Comparison of ENCODE assay signal across 1 cellular context in genomic region chr16:89395150-89396142, GRCh38.
TF ChIP-seq lines count a peak whose summit lies in the region.

No MANE protein-coding gene starts in this region.

TF ChIP-seq in HepG2, 621 proteins besides CTCF, POLR2A, EP300 and RAD21 (continued from another document and continues in another):
- TF ChIP-seq HNF1A (IDR thresholded peaks at IDR 0.05; ENCODE audit: low read depth) (peak; percentile 46; the same call in 1 of the 2 replicates), HNF1A (CRISPR knock-in tag; IDR thresholded peaks at IDR 0.05; ENCODE audit: borderline replicate concordance) (peak; percentile 92), ZNF850 (CRISPR knock-in tag; conservative IDR thresholded peaks at IDR 0.05) (no peak), ZNF343 (CRISPR knock-in tag; IDR thresholded peaks at IDR 0.05) (peak; percentile 85; the same call in 1 of the 2 replicates), FOXA1 (IDR thresholded peaks at IDR 0.05) (no peak), FOXA1 (CRISPR knock-in tag; IDR thresholded peaks at IDR 0.05) (peak; percentile 78), SOX6 (IDR thresholded peaks at IDR 0.05) (no peak), SOX6 (CRISPR knock-in tag; IDR thresholded peaks at IDR 0.05) (peak; percentile 97), MXD3 (CRISPR knock-in tag; IDR thresholded peaks at IDR 0.05) (peak; percentile 87; the same call in 1 of the 2 replicates), ZNF570 (CRISPR knock-in tag; IDR thresholded peaks at IDR 0.05; ENCODE audit: borderline replicate concordance) (no peak), ZNF547 (CRISPR knock-in tag; IDR thresholded peaks at IDR 0.05) (peak; percentile 82; the same call in 1 of the 2 replicates), GMEB2 (CRISPR knock-in tag; IDR thresholded peaks at IDR 0.05; ENCODE audit: low read depth) (peak; percentile 53; the same call in 1 of the 2 replicates), HBP1 (CRISPR knock-in tag; IDR thresholded peaks at IDR 0.05; ENCODE audit: low read depth) (peak; percentile 97), PRPF4 (IDR thresholded peaks at IDR 0.05; ENCODE audit: low read depth, low read length, poor library complexity, severe bottlenecking) (no peak), ZNF530 (CRISPR knock-in tag; IDR thresholded peaks at IDR 0.05; ENCODE audit: low read depth) (no peak), ZMYM2 (CRISPR knock-in tag; IDR thresholded peaks at IDR 0.05) (peak; percentile 96), ZNF562 (CRISPR knock-in tag; IDR thresholded peaks at IDR 0.05; ENCODE audit: borderline replicate concordance) (no peak), JUNB (CRISPR knock-in tag; IDR thresholded peaks at IDR 0.05; ENCODE audit: borderline replicate concordance) (no peak; the same call in 1 of the 2 replicates), ZNF512 (CRISPR knock-in tag; IDR thresholded peaks at IDR 0.05) (0 out of 2 replicates have a peak, but pooled peaks have one; percentile 16), ZNF407 (CRISPR knock-in tag; IDR thresholded peaks at IDR 0.05; ENCODE audit: not compliant biosample characterization) (peak; percentile 51), THRA (CRISPR knock-in tag; IDR thresholded peaks at IDR 0.05; ENCODE audit: borderline replicate concordance) (peak; percentile 97), STAT5B (CRISPR knock-in tag; IDR thresholded peaks at IDR 0.05) (no peak), ZFP36L2 (CRISPR knock-in tag; IDR thresholded peaks at IDR 0.05) (no peak), ZNF20 (CRISPR knock-in tag; IDR thresholded peaks at IDR 0.05) (no peak), KAT8 (CRISPR knock-in tag; IDR thresholded peaks at IDR 0.05) (peak; percentile 93), NFYB (CRISPR knock-in tag; IDR thresholded peaks at IDR 0.05) (peak; percentile 53), POGK (CRISPR knock-in tag; conservative IDR thresholded peaks at IDR 0.05) (peak; percentile 90)
